Comparison of ENCODE assay signal across 17 cellular contexts in genomic region chr3:100270218-100270588, GRCh38. TPM values are rescaled to one million over a fixed set of nuclear protein-coding genes. Genes with fewer than 3 reads are reported as not detected.
A peak's percentile ranks its signal among the peaks of the same experiment; 100 is the strongest.
DNase-seq lines count a peak whose midpoint lies in the region; ATAC-seq and TF ChIP-seq lines count a peak whose summit lies in the region.
"Had no signal": no experiment of that assay in that cellular context is flagged by ENCODE, and none has a peak within 500 bp of the region (broad histone marks: within the 10 kb centered on the region; RNA-seq: fewer than 3 reads in every experiment).

No MANE protein-coding gene starts in this region.

- peak overlapping the region; percentile 80; the same call in 1 of the 2 replicates for H3K4ac ChIP-seq in IMR-90 (ENCODE audit: low read depth, low read length)

- no peak overlapping the region for H2AK9ac ChIP-seq in IMR-90 (replicated peaks; ENCODE audit: low read depth, low read length, poor library complexity)

- H4K5ac ChIP-seq in IMR-90 (ENCODE audit: low read depth, low read length) = peak overlapping the region; percentile 50; the same call in 1 of the 2 replicates

- TF ChIP-seq CTCF in IMR-90 (conservative IDR thresholded peaks at IDR 0.05; ENCODE audit: low read depth, low read length) (no peak), adrenal gland (IDR thresholded peaks at IDR 0.05) (no peak), psoas muscle (IDR thresholded peaks at IDR 0.05) (no peak), esophagus muscularis mucosa (IDR thresholded peaks at IDR 0.05) (no peak)

- peak overlapping the region; percentile 81; the same call in 1 of the 2 replicates for H3K4me2 ChIP-seq in IMR-90 (ENCODE audit: low read depth, low read length)

- in situ Hi-C loops in IMR-90 (cut with MboI; ENCODE audit: low sequenced_read_pairs) = no loop called here

- TF ChIP-seq POLR2A in IMR-90 (IDR thresholded peaks at IDR 0.05; ENCODE audit: low read depth, low read length) = no peak
- no peak for TF ChIP-seq POLR2A in adrenal gland (IDR thresholded peaks at IDR 0.05)
- TF ChIP-seq POLR2A in esophagus muscularis mucosa (IDR thresholded peaks at IDR 0.05; ENCODE audit: low read depth) = no peak

- no TSS peak for BruUV-seq in IMR-90 (replicated peaks; lab: Mats Ljungman, UMichigan)

- ATAC-seq in activated CD4-positive, CD25-positive, alpha-beta regulatory T cell treated with anti-CD3 and anti-CD28 coated beads, Interleukin-2, amount 50 U/mL, for 24 hours = peak; percentile 78 to 84
- ATAC-seq in IMR-90 (ENCODE audit: low read depth) (no peak), psoas muscle (peak; percentile 19 to 33 (median 30)), HG03025 (IDR thresholded peaks at IDR 0.05; ENCODE audit: low FRiP score, unreplicated experiment) (no peak)
- ATAC-seq: right cardiac atrium had no signal

- H3K27me3 ChIP-seq in IMR-90 (ENCODE audit: control insufficient read depth, insufficient read depth, low read length) (no peaks in the 10 kb centered on the region), adrenal gland (no peaks in the 10 kb centered on the region), psoas muscle (ENCODE audit: insufficient read depth in 3 of 3, low read length in 2 of 3) (no peaks in the 10 kb centered on the region), esophagus muscularis mucosa (no peaks in the 10 kb centered on the region)
- H3K27me3 ChIP-seq: tibial artery had no signal

- H3K4me1 ChIP-seq in IMR-90 (ENCODE audit: control insufficient read depth, insufficient read depth, low read length) (peaks cover 4% of the 10 kb centered on the region; the same call in 1 of the 2 replicates), adrenal gland (replicated peaks in 1 of 2) (peaks cover 10 to 36% of the 10 kb centered on the region in 2 donors), psoas muscle (peaks cover 79% of the 10 kb centered on the region), esophagus muscularis mucosa (peaks cover 32 to 43% (median 39%) of the 10 kb centered on the region in 4 donors)

- H4K8ac ChIP-seq in IMR-90 (ENCODE audit: low read depth in 2 of 2, low read length in 2 of 2) = peak overlapping the region in 1 of 2 experiments; percentile 68; a peak in 2 of 4 replicates

- peaks cover 9% of the 10 kb centered on the region; the same call in 1 of the 2 replicates for H4K20me1 ChIP-seq in IMR-90 (ENCODE audit: insufficient read depth, low read length)

- intact Hi-C loops in IMR-90 (cut with micrococcal nuclease) (no loop called here), adrenal gland (cut with DNase I) (no loop called here), psoas muscle (cut with DNase I) (no loop called here), esophagus muscularis mucosa (cut with DNase I) (no loop called here)

- peak overlapping the region; percentile 75; the same call in 1 of the 2 replicates for H3K23ac ChIP-seq in IMR-90 (ENCODE audit: low read depth, low read length)

- no peak for TF ChIP-seq RAD21 in IMR-90 (IDR thresholded peaks at IDR 0.05; ENCODE audit: low read length)

- POLR2A ChIA-PET in IMR-90 (lab: Charles Lee; ENCODE audit: unreplicated experiment) = interaction anchor here (0.5 to 1.0 kb wide), 2 partner anchors 10 to 115 kb away, joined by 3 to 5 read pairs; partner anchors contain the start of gene TBC1D23

- peak overlapping the region; percentile 2; the same call in 1 of the 2 replicates for H2AK5ac ChIP-seq in IMR-90 (ENCODE audit: low read depth, low read length)

- no peak for DNase-seq in activated CD4-positive, CD25-positive, alpha-beta regulatory T cell treated with anti-CD3 and anti-CD28 coated beads, Interleukin-2, amount 50 U/mL, for 72 hours
- DNase-seq in IMR-90 (no peak), adrenal gland (no peak), psoas muscle (no peak), cortex of kidney (lab: John Stamatoyannopoulos, UW) (no peak), esophagus muscularis mucosa (ENCODE audit: extremely low spot score) (no peak)
- DNase-seq: 8988T, amygdala, immature natural killer cell, MM.1S, NCI-H187, right cardiac atrium, tibial artery had no signal

- H2BK5ac ChIP-seq in IMR-90 (ENCODE audit: low read depth, low read length, poor library complexity, severe bottlenecking) = peak overlapping the region; percentile 99

- H3K9me3 ChIP-seq in IMR-90 (ENCODE audit: control insufficient read depth, insufficient read depth, low read length) = no peaks in the 10 kb centered on the region
- no peaks in the 10 kb centered on the region for H3K9me3 ChIP-seq in adrenal gland (replicated peaks in 1 of 3)
- H3K9me3 ChIP-seq in psoas muscle = no peaks in the 10 kb centered on the region
- H3K9me3 ChIP-seq in esophagus muscularis mucosa = no peaks in the 10 kb centered on the region
- H3K9me3 ChIP-seq: tibial artery had no signal

- H3K14ac ChIP-seq in IMR-90 (replicated peaks; ENCODE audit: low read depth, low read length) = peak overlapping the region; percentile 53

- peaks cover 4% of the 10 kb centered on the region for H3K9me1 ChIP-seq in IMR-90 (ENCODE audit: insufficient read depth, low read length)

- peak overlapping the region; percentile 83 for H2BK120ac ChIP-seq in IMR-90 (ENCODE audit: low read depth, low read length)

- H3K56ac ChIP-seq in IMR-90 (ENCODE audit: extremely low read depth, insufficient read depth, low read length) = peak overlapping the region; percentile 68; the same call in 1 of the 2 replicates

- H2BK15ac ChIP-seq in IMR-90 (ENCODE audit: low read depth, low read length) = peak overlapping the region; percentile 16; the same call in 1 of the 3 replicates

- CTCF ChIA-PET in IMR-90 (lab: Yijun Ruan, JAX) = interaction anchor here (0.6 kb wide), 1 partner anchor 53 kb away, joined by 5 read pairs; no protein-coding TSS in a partner anchor

- H3K18ac ChIP-seq in IMR-90 (ENCODE audit: low read depth, low read length) = peak overlapping the region; percentile 80; the same call in 1 of the 2 replicates

- H3K27ac ChIP-seq in IMR-90 (ENCODE audit: insufficient read depth, low read length) (peak overlapping the region; percentile 14; the same call in 1 of the 2 replicates), adrenal gland (peak overlapping the region in 3 of 5 donors; percentile 7 to 33 (median 11)), psoas muscle (peak overlapping the region; percentile 99), esophagus muscularis mucosa (replicated peaks in 1 of 4) (no peak overlapping the region)
- H3K27ac ChIP-seq: C4-2B, tibial artery had no signal

- dilution Hi-C loops in IMR-90 (cut with HindIII; ENCODE audit: low sequenced_read_pairs, unreplicated experiment) = no loop called here

- H3K4me3 ChIP-seq in IMR-90 (ENCODE audit: insufficient read depth, low read depth, low read length) (peak overlapping the region; percentile 8; the same call in 1 of the 2 replicates), adrenal gland (no peak overlapping the region), psoas muscle (peak overlapping the region; percentile 15), esophagus muscularis mucosa (no peak overlapping the region)
- H3K4me3 ChIP-seq: SK-N-MC, tibial artery had no signal

- peaks cover 12 to 42% of the 10 kb centered on the region in 2 experiments for H3K79me1 ChIP-seq in IMR-90 (ENCODE audit: low read depth in 1 of 2, low read length in 2 of 2)

- H2BK20ac ChIP-seq in IMR-90 (ENCODE audit: low read depth, low read length) = peak overlapping the region; percentile 89

- peak overlapping the region; percentile 54 for H4K91ac ChIP-seq in IMR-90 (ENCODE audit: insufficient read depth, low read depth, low read length)

- WGBS in IMR-90 (ENCODE audit: extremely low coverage in 2 of 2, insufficient read length in 1 of 2), 2 experiments = 38% methylated on average over 1 of the region's 2 CpGs; no CpG with 5 or more reads in 1 of the 2 experiments
- 76 to 90% (median 77%) methylated on average over 2 of the region's 2 CpGs for WGBS in adrenal gland, 4 donors
- WGBS in psoas muscle, 3 donors = 50 to 84% (median 52%) methylated on average over 2 of the region's 2 CpGs
- 82% methylated on average over 2 of the region's 2 CpGs for WGBS in esophagus muscularis mucosa

- H3K36me3 ChIP-seq in IMR-90 (ENCODE audit: control insufficient read depth, insufficient read depth, low read length) (no peaks in the 10 kb centered on the region), adrenal gland (replicated peaks in 1 of 2) (no peaks in the 10 kb centered on the region), psoas muscle (ENCODE audit: insufficient read depth in 1 of 2, low read depth in 1 of 2) (no peaks in the 10 kb centered on the region), esophagus muscularis mucosa (no peaks in the 10 kb centered on the region)
- H3K36me3 ChIP-seq: tibial artery had no signal

- peak overlapping the region; percentile 28; the same call in 1 of the 2 replicates for H3K9ac ChIP-seq in IMR-90 (ENCODE audit: low read depth, low read length)

- TF ChIP-seq EP300 in esophagus muscularis mucosa (IDR thresholded peaks at IDR 0.05) = no peak

- no peak overlapping the region for H2AFZ ChIP-seq in IMR-90 (replicated peaks; ENCODE audit: low read length, poor library complexity)

TF ChIP-seq in IMR-90, 13 proteins besides CTCF, POLR2A, EP300 and RAD21 (continues in another document):
- TF ChIP-seq CEBPB (IDR thresholded peaks at IDR 0.05; ENCODE audit: low read depth, low read length) (no peak), NFE2L2 (IDR thresholded peaks at IDR 0.05; ENCODE audit: low read depth, low read length) (no peak), RFX5 (IDR thresholded peaks at IDR 0.05; ENCODE audit: low read depth, low read length) (no peak), MXI1 (IDR thresholded peaks at IDR 0.05; ENCODE audit: borderline replicate concordance, low read depth, low read length) (no peak), MAFK (IDR thresholded peaks at IDR 0.05; ENCODE audit: low read depth, low read length) (no peak), RCOR1 (IDR thresholded peaks at IDR 0.05; ENCODE audit: insufficient replicate concordance, low read length) (no peak)
- TF ChIP-seq, protein P1, sequence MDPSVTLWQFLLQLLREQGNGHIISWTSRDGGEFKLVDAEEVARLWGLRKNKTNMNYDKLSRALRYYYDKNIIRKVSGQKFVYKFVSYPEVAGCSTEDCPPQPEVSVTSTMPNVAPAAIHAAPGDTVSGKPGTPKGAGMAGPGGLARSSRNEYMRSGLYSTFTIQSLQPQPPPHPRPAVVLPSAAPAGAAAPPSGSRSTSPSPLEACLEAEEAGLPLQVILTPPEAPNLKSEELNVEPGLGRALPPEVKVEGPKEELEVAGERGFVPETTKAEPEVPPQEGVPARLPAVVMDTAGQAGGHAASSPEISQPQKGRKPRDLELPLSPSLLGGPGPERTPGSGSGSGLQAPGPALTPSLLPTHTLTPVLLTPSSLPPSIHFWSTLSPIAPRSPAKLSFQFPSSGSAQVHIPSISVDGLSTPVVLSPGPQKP (IDR thresholded peaks at IDR 0.05; ENCODE audit: borderline replicate concordance, low read depth, low read length) = no peak

RNA-seq across cellular contexts. Expression of gene TBC1D23, which starts 9.4 kb away (rescaled TPM):
- total RNA-seq in IMR-90 (2012; rRNA removed) (67.0 and 123 TPM in 2 replicates), adrenal gland (100 to 1,000 TPM in 2 of 8 donors, 10 to 100 TPM in 6; 19.8 to 117 (median 61.9) TPM), psoas muscle (10 to 100 TPM; 36.9 to 47.8 (median 40.5) TPM), esophagus muscularis mucosa (10 to 100 TPM; 21.2 to 32.8 (median 26.9) TPM)
- polyA plus RNA-seq in IMR-90 (2012; rRNA removed) (16.3 and 21.2 TPM in 2 replicates), adrenal gland (10 to 100 TPM; 24.1 to 72.7 (median 24.2) TPM), psoas muscle (10 to 100 TPM in 2 of 3 donors, 1 to 10 TPM in 1; 9.9 to 29.3 (median 19.5) TPM)
- 3.2 and 4.0 TPM in 2 replicates for polyA plus RNA-seq in IMR-90 (2012; cell fraction: cytosol; rRNA removed)
- polyA plus RNA-seq in IMR-90 (2012; cell fraction: nucleus; rRNA removed; ENCODE audit: low replicate concordance) = 3.0 and 24.5 TPM in 2 replicates

Comparison
In these comparisons a context has a peak if more than half of its experiments do, and no peak if none do; other contexts are left out.
1. ATAC-seq: peak in activated CD4-positive, CD25-positive, alpha-beta regulatory T cell treated with anti-CD3 and anti-CD28 coated beads, Interleukin-2, amount 50 U/mL, for 24 hours (2 of 2) and psoas muscle (4 of 4); none in IMR-90 (single experiment) and HG03025 (single experiment).
2. H3K27ac ChIP-seq: peak in IMR-90 (single experiment), adrenal gland (3 of 5) and psoas muscle (single experiment); none in esophagus muscularis mucosa (0 of 4).
3. H3K4me3 ChIP-seq: peak in IMR-90 (single experiment) and psoas muscle (single experiment); none in adrenal gland (0 of 4) and esophagus muscularis mucosa (0 of 4).